ENCODE assay signal across 12 cellular contexts in the genomic region with DNA sequence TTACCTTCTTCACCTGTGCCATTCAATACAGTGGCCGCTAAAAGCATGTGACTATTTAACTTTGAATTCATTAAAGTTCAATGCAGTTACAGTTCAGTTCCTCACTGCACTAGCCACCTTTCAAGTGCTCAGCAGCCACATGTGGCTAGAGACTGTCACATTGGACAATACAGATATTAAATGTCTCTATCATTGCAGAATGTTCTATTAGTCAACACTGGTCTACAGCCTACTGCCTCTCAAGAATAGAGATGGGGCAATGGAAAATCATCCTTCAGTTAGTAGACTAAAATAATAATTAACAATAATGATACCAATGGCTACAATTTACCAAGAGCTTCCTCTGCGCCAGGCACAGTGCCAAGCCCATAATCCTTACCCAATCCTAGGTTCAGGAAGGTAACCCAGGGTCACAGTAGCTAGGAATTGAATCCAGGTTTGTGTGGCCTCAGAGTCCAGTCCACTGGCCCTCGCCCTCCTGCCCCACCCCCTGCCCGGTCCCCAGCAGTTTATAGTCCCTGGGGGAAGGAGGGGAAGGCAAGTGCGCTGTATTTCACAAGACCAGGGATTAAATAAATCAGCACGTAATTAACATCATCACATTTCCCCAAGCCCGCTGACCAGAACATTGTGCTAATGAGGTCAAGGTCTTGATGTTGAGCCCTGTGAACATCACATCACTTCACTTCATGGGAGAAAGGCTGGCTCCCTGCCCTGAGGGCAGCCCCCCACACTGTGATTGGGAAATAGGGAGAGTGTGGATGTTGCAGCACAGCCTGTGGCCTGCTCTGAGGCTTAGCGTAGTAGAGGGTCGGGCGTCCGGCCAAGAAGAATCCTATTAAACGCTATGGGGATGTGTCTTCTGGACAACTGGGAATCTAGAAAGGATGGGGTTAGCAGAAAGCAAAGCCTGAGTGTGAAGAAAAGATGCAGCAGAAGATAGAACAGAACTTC.
DNase-seq lines count a peak whose midpoint lies in the region; ATAC-seq and TF ChIP-seq lines count a peak whose summit lies in the region.
"Had no signal": no experiment of that assay in that cellular context is flagged by ENCODE, and none has a peak within 500 bp of the region (broad histone marks: within the 10 kb centered on the region; RNA-seq: fewer than 3 reads in every experiment).

No MANE protein-coding gene starts in this region.

- H3K27me3 Mint-ChIP-seq in chondrocyte (ENCODE audit: low read depth): peaks cover 3% of the 10 kb centered on the region

- no peak overlapping the region for H3K27ac ChIP-seq in right atrium auricular region
- no peak overlapping the region for H3K27ac ChIP-seq in heart left ventricle
- no peak overlapping the region for H3K27ac ChIP-seq in WERI-Rb-1
- no peak overlapping the region for H3K27ac ChIP-seq in aorta (ENCODE audit: low read depth in 1 of 2, low read length in 2 of 2)
- H3K27ac ChIP-seq in PC-3 (ENCODE audit: low read length): no peak overlapping the region
- H3K27ac ChIP-seq: C4-2B had no signal

- H3F3A ChIP-seq in PC-3 (ENCODE audit: low read length, unreplicated experiment): no peaks in the 10 kb centered on the region

- peaks cover 12% of the 10 kb centered on the region for H3K4me1 Mint-ChIP-seq in chondrocyte (ENCODE audit: low read depth)
- H3K4me1 Mint-ChIP-seq: activated naive CD8-positive, alpha-beta T cell treated with anti-CD3 and anti-CD28 coated beads, Interleukin-2, amount 10 ng/mL, durations not matched to agents 7 days and 5 days had no signal

- no peak overlapping the region for H3K9ac ChIP-seq in PC-3 (ENCODE audit: low read length)

- TF ChIP-seq POLR2A in heart left ventricle (IDR thresholded peaks at IDR 0.05) (no peak), lower leg skin (IDR thresholded peaks at IDR 0.05) (no peak)

- POLR2A ChIA-PET in PC-3 (lab: Charles Lee; ENCODE audit: unreplicated experiment): no interaction called here

- no peak overlapping the region for H3K27ac Mint-ChIP-seq in chondrocyte (ENCODE audit: unreplicated experiment)
- H3K27ac Mint-ChIP-seq: activated naive CD8-positive, alpha-beta T cell treated with anti-CD3 and anti-CD28 coated beads, Interleukin-2, amount 10 ng/mL, durations not matched to agents 7 days and 5 days; stimulated activated naive CD8-positive, alpha-beta T cell treated with anti-CD3 and anti-CD28 coated beads, Interleukin-15, Interleukin-2, amounts not matched to agents 100 ng/mL and 50 ng/mL, for 24 hours had no signal

- H3K4me3 ChIP-seq in right atrium auricular region (no peak overlapping the region), heart left ventricle (no peak overlapping the region), WERI-Rb-1 (ENCODE audit: low read depth, low read length) (no peak overlapping the region), lower leg skin (ENCODE audit: low read depth, poor library complexity, severe bottlenecking) (no peak overlapping the region), aorta (ENCODE audit: low read length in 2 of 2) (no peak overlapping the region), PC-3 (ENCODE audit: low read length) (no peak overlapping the region)

- H4K20me1 ChIP-seq in PC-3 (ENCODE audit: low read length): no peaks in the 10 kb centered on the region

- H3K9me3 ChIP-seq in right atrium auricular region: no peaks in the 10 kb centered on the region
- H3K9me3 ChIP-seq in heart left ventricle: no peaks in the 10 kb centered on the region
- H3K9me3 ChIP-seq in WERI-Rb-1 (ENCODE audit: severe bottlenecking): no peaks in the 10 kb centered on the region
- H3K9me3 ChIP-seq in aorta (ENCODE audit: control insufficient read depth, low read length): no peaks in the 10 kb centered on the region
- H3K9me3 ChIP-seq in PC-3 (ENCODE audit: low read length): no peaks in the 10 kb centered on the region

- H3K36me3 ChIP-seq in right atrium auricular region (no peaks in the 10 kb centered on the region), heart left ventricle (no peaks in the 10 kb centered on the region), WERI-Rb-1 (no peaks in the 10 kb centered on the region), aorta (ENCODE audit: control insufficient read depth in 1 of 2, insufficient read depth in 2 of 2, low read length in 1 of 2) (no peaks in the 10 kb centered on the region), PC-3 (ENCODE audit: low read depth, low read length) (no peaks in the 10 kb centered on the region)

- H3K27me3 ChIP-seq in right atrium auricular region: no peaks in the 10 kb centered on the region
- no peaks in the 10 kb centered on the region for H3K27me3 ChIP-seq in heart left ventricle
- no peaks in the 10 kb centered on the region for H3K27me3 ChIP-seq in WERI-Rb-1 (ENCODE audit: insufficient read depth, low read depth, severe bottlenecking)
- no peaks in the 10 kb centered on the region for H3K27me3 ChIP-seq in aorta (ENCODE audit: control insufficient read depth in 1 of 2, insufficient read depth in 2 of 2, low read length in 1 of 2)
- no peaks in the 10 kb centered on the region for H3K27me3 ChIP-seq in PC-3 (ENCODE audit: low read length)

- H3K9me3 Mint-ChIP-seq in chondrocyte (ENCODE audit: low read depth): no peaks in the 10 kb centered on the region
- H3K9me3 Mint-ChIP-seq: activated naive CD8-positive, alpha-beta T cell treated with anti-CD3 and anti-CD28 coated beads, Interleukin-2, amount 10 ng/mL, durations not matched to agents 7 days and 5 days; stimulated activated naive CD8-positive, alpha-beta T cell treated with anti-CD3 and anti-CD28 coated beads, Interleukin-15, Interleukin-2, amounts not matched to agents 100 ng/mL and 50 ng/mL, for 24 hours had no signal

- no peaks in the 10 kb centered on the region for H3K9me2 ChIP-seq in PC-3 (replicated peaks; ENCODE audit: low read length)

- TF ChIP-seq CTCF in right atrium auricular region (IDR thresholded peaks at IDR 0.05) (no peak), heart left ventricle (IDR thresholded peaks at IDR 0.05) (no peak), WERI-Rb-1 (IDR thresholded peaks at IDR 0.05; ENCODE audit: low read depth, low read length) (no peak), lower leg skin (IDR thresholded peaks at IDR 0.05) (no peak), PC-3 (conservative IDR thresholded peaks at IDR 0.05; ENCODE audit: low read depth, low read length) (no peak), chondrocyte (IDR thresholded peaks at IDR 0.05) (no peak)

- BruUV-seq in PC-3 (replicated peaks; lab: Mats Ljungman, UMichigan): no TSS peak

- H2AFZ ChIP-seq in PC-3 (ENCODE audit: low read length): no peak overlapping the region

- H3K4me2 ChIP-seq in PC-3 (ENCODE audit: low read length): no peak overlapping the region

- CTCF ChIA-PET in PC-3 (lab: Charles Lee): no interaction called here

- H3K79me2 ChIP-seq in PC-3 (ENCODE audit: low read length): no peaks in the 10 kb centered on the region

- H3K4me1 ChIP-seq in right atrium auricular region (no peaks in the 10 kb centered on the region), heart left ventricle (peaks cover 0 to 17% (median 0%) of the 10 kb centered on the region in 12 donors), aorta (ENCODE audit: control insufficient read depth in 1 of 2, insufficient read depth in 2 of 2, low read length in 2 of 2) (no peaks in the 10 kb centered on the region), PC-3 (ENCODE audit: insufficient read depth, low read length) (no peaks in the 10 kb centered on the region)

- peak; percentile 62 for DNase-seq in right atrium auricular region (ENCODE audit: low spot score)
- no peak for DNase-seq in heart left ventricle
- peak; percentile 46 for DNase-seq in WERI-Rb-1
- DNase-seq in lower leg skin (ENCODE audit: low spot score in 2 of 2): peak; percentile 44 to 92
- no peak for DNase-seq in aorta
- no peak for DNase-seq in PC-3
- no peak for DNase-seq in chondrocyte (ENCODE audit: low spot score)
- DNase-seq: activated naive CD8-positive, alpha-beta T cell treated with anti-CD3 and anti-CD28 coated beads, Interleukin-2, amount 10 ng/mL, durations not matched to agents 7 days and 5 days; Karpas-422 had no signal

- peaks cover 3% of the 10 kb centered on the region for H3K36me3 Mint-ChIP-seq in chondrocyte (ENCODE audit: low read depth)
- H3K36me3 Mint-ChIP-seq: activated naive CD8-positive, alpha-beta T cell treated with anti-CD3 and anti-CD28 coated beads, Interleukin-2, amount 10 ng/mL, durations not matched to agents 7 days and 5 days had no signal

- intact Hi-C loops in heart left ventricle (cut with DNase I): no loop called here
- intact Hi-C loops in lower leg skin (cut with DNase I; ENCODE audit: low total_unique reads): no loop called here
- intact Hi-C loops in aorta (cut with DNase I): no loop called here
- intact Hi-C loops in PC-3 (cut with micrococcal nuclease): no loop called here

- no peak for ATAC-seq in heart left ventricle
- ATAC-seq in aorta (ENCODE audit: low FRiP score): peak; percentile 31
- ATAC-seq in PC-3: no peak
- no peak for ATAC-seq in GM18870 (IDR thresholded peaks at IDR 0.05; ENCODE audit: unreplicated experiment)

- H3K4me3 Mint-ChIP-seq in chondrocyte (ENCODE audit: unreplicated experiment): no peak overlapping the region
- H3K4me3 Mint-ChIP-seq: activated naive CD8-positive, alpha-beta T cell treated with anti-CD3 and anti-CD28 coated beads, Interleukin-2, amount 10 ng/mL, durations not matched to agents 7 days and 5 days; stimulated activated naive CD8-positive, alpha-beta T cell treated with anti-CD3 and anti-CD28 coated beads, Interleukin-15, Interleukin-2, amounts not matched to agents 100 ng/mL and 50 ng/mL, for 24 hours had no signal

- 78 to 90% (median 85%) methylated on average over 12 of the region's 12 CpGs for WGBS in heart left ventricle, 4 donors
- WGBS in lower leg skin, 2 donors: 72 to 76% methylated on average over 12 of the region's 12 CpGs
- WGBS in aorta, 2 donors: 93 to 94% methylated on average over 12 of the region's 12 CpGs

Comparison
In these comparisons a context has a peak if more than half of its experiments do, and no peak if none do; other contexts are left out.
1. DNase-seq: peak in right atrium auricular region (single experiment), WERI-Rb-1 (single experiment) and lower leg skin (2 of 2); none in heart left ventricle (0 of 5), aorta (0 of 2), PC-3 (single experiment) and chondrocyte (single experiment).